Comparison of ENCODE assay signal across 27 cellular contexts in genomic region chr17:33021731-33022408, GRCh38. TPM values are rescaled to one million over a fixed set of nuclear protein-coding genes. Genes with fewer than 3 reads are reported as not detected.
DNase-seq lines count a peak whose midpoint lies in the region; ATAC-seq, FAIRE-seq and TF ChIP-seq lines count a peak whose summit lies in the region.
"Had no signal": no experiment of that assay in that cellular context is flagged by ENCODE, and none has a peak within 500 bp of the region (broad histone marks: within the 10 kb centered on the region; RNA-seq: fewer than 3 reads in every experiment).

No MANE protein-coding gene starts in this region.

- POLR2A ChIA-PET in AG04450 (lab: Yijun Ruan, JAX), result interaction anchor here (0.5 kb wide), 1 partner anchor 93 kb away, joined by 3 read pairs; no protein-coding TSS in a partner anchor
- POLR2A ChIA-PET in WTC11 (lab: Charles Lee), result no interaction called here
- POLR2A ChIA-PET in CD4-positive, alpha-beta T cell (lab: Charles Lee), result no interaction called here
- POLR2A ChIA-PET in HepG2 (lab: Yijun Ruan, JAX), result no interaction called here

- H3K4me3 ChIP-seq in AG04450 (ENCODE audit: low read depth, low read length) (no peak overlapping the region), H7 (ENCODE audit: insufficient read depth, low read depth, low read length) (no peak overlapping the region), HepG2 (replicated peaks in 1 of 3; ENCODE audit: insufficient read depth in 1 of 3, low read depth in 2 of 3, low read length in 3 of 3) (no peak overlapping the region)
- H3K4me3 ChIP-seq: breast epithelium, PC-9, psoas muscle, smooth muscle cell had no signal

- in situ Hi-C loops in HepG2 (cut with HindIII; ENCODE audit: extremely low pct_ligation_motif_present, low pct_unique_long_range_greater_than_20kb), result no loop called here

- no peaks in the 10 kb centered on the region for H3K36me3 ChIP-seq in H7 (replicated peaks; ENCODE audit: control insufficient read depth, insufficient read depth, low read length)
- H3K36me3 ChIP-seq in HepG2 (replicated peaks in 1 of 2; ENCODE audit: control insufficient read depth in 1 of 2, insufficient read depth in 2 of 2, low read length in 2 of 2), result no peaks in the 10 kb centered on the region
- H3K36me3 ChIP-seq: breast epithelium had no signal

- H3K79me2 ChIP-seq in HepG2 (ENCODE audit: insufficient read depth, low read length), result no peaks in the 10 kb centered on the region

- no peak for TF ChIP-seq POLR2A in HepG2 (IDR thresholded peaks at IDR 0.05; ENCODE audit: insufficient read depth in 1 of 2, low read depth in 2 of 2, low read length in 2 of 2)

- TF ChIP-seq EP300 in HepG2 (IDR thresholded peaks at IDR 0.05; ENCODE audit: low read depth in 2 of 2, low read length in 2 of 2), result no peak
- no peak for TF ChIP-seq EP300 in HepG2 (CRISPR knock-in tag; IDR thresholded peaks at IDR 0.05; ENCODE audit: borderline replicate concordance)

- no TSS peak for BruUV-seq in HepG2 (replicated peaks; lab: Mats Ljungman, UMichigan)

- no peaks in the 10 kb centered on the region for H4K20me1 ChIP-seq in HepG2 (ENCODE audit: insufficient read depth, low read length)

- no peaks in the 10 kb centered on the region for H3K4me1 ChIP-seq in HepG2 (ENCODE audit: insufficient read depth, low read length)
- H3K4me1 ChIP-seq: breast epithelium, psoas muscle had no signal

- TF ChIP-seq RAD21 in HepG2 (CRISPR knock-in tag; IDR thresholded peaks at IDR 0.05), result no peak

- no peak overlapping the region for H3K9ac ChIP-seq in HepG2 (ENCODE audit: insufficient read depth, low read depth, low read length)

- ATAC-seq in WTC11 (peak; percentile 65), HepG2 (no peak), HG02642 (IDR thresholded peaks at IDR 0.05; ENCODE audit: poor library complexity, unreplicated experiment) (no peak)
- ATAC-seq in CD4-positive, alpha-beta T cell (ENCODE audit: poor library complexity), result no peak
- ATAC-seq: CD8-positive, alpha-beta T cell; left lobe of liver; psoas muscle had no signal

- no peaks in the 10 kb centered on the region for H3K36me3 Mint-ChIP-seq in WTC11
- no peaks in the 10 kb centered on the region for H3K36me3 Mint-ChIP-seq in glutamatergic neuron (ENCODE audit: unreplicated experiment)
- H3K36me3 Mint-ChIP-seq in CD4-positive, alpha-beta T cell (ENCODE audit: low read depth), result no peaks in the 10 kb centered on the region
- H3K36me3 Mint-ChIP-seq: CD8-positive, alpha-beta T cell had no signal

- CTCF ChIA-PET in AG04450 (lab: Charles Lee) (interaction anchor here (0.6 to 2.9 kb wide), 5 partner anchors 12 to 239 kb away, joined by 3 to 15 read pairs (median 7); no protein-coding TSS in a partner anchor), WTC11 (lab: Charles Lee) (interaction anchor here (0.6 to 4.7 kb wide), 13 partner anchors 11 to 729 kb away, joined by 3 to 34 read pairs (median 4); no protein-coding TSS in a partner anchor), HepG2 (lab: Yijun Ruan, JAX; ENCODE audit: low intra/inter-chr PET ratio, low total read pairs) (no interaction called here)
- CTCF ChIA-PET in CD4-positive, alpha-beta T cell (lab: Charles Lee), result no interaction called here

- H3K4me3 Mint-ChIP-seq in WTC11 (no peak overlapping the region), glutamatergic neuron (ENCODE audit: unreplicated experiment) (no peak overlapping the region)
- no peak overlapping the region for H3K4me3 Mint-ChIP-seq in CD4-positive, alpha-beta T cell
- H3K4me3 Mint-ChIP-seq: CD8-positive, alpha-beta T cell had no signal

- 24% methylated on average over 8 of the region's 12 CpGs for WGBS in HepG2 (ENCODE audit: low lambda C conversion rate)

- peak; percentile 31 for TF ChIP-seq CTCF in AG04450 (IDR thresholded peaks at IDR 0.05; ENCODE audit: low read depth, low read length)
- peak; percentile 27; the same call in 1 of the 2 replicates for TF ChIP-seq CTCF in WTC11 (IDR thresholded peaks at IDR 0.05)
- peak; percentile 34 for TF ChIP-seq CTCF in glutamatergic neuron (IDR thresholded peaks at IDR 0.05; ENCODE audit: partially characterized antibody, unreplicated experiment)
- TF ChIP-seq CTCF in CD4-positive, alpha-beta T cell (IDR thresholded peaks at IDR 0.05), result no peak
- no peak for TF ChIP-seq CTCF in HepG2 (CRISPR knock-in tag; IDR thresholded peaks at IDR 0.05)

- H3K27me3 Mint-ChIP-seq in WTC11 (ENCODE audit: low read depth) (peaks cover 12% of the 10 kb centered on the region; the same call in 1 of the 2 replicates), glutamatergic neuron (ENCODE audit: unreplicated experiment) (no peaks in the 10 kb centered on the region)
- peaks cover 24% of the 10 kb centered on the region for H3K27me3 Mint-ChIP-seq in CD4-positive, alpha-beta T cell

- no peak for DNase-seq in AG04450 (ENCODE audit: low read depth, low spot score)
- peak; percentile 59 for DNase-seq in H7
- no peak for DNase-seq in WTC11 (ENCODE audit: low spot score)
- DNase-seq in glutamatergic neuron, result no peak
- no peak for DNase-seq in CD4-positive, alpha-beta T cell
- DNase-seq in NCI-H2029 treated with DMSO at 0.1 percent for 48 hours (lab: John Stamatoyannopoulos, UW), result no peak
- DNase-seq in HepG2 (ENCODE audit: low spot score), result no peak
- DNase-seq: activated CD4-positive, alpha-beta T cell treated with anti-CD3 and anti-CD28 coated beads, Interleukin-2, amount 50 U/mL, for 4 hours; activated CD8-positive, alpha-beta memory T cell treated with anti-CD3 and anti-CD28 coated beads, Interleukin-2, amount 50 U/mL, for 48 hours; activated effector memory CD4-positive, alpha-beta T cell treated with anti-CD3 and anti-CD28 coated beads, Interleukin-2, amount 50 U/mL, for 16 hours; CD8-positive, alpha-beta T cell; DND-41; NCI-H1436; PC-9; SIG-M5; stimulated activated CD4-positive, alpha-beta T cell treated with anti-CD3 and anti-CD28 coated beads, Interleukin-2, amount 100 ng/mL, for 48 hours; stimulated activated naive CD4-positive, alpha-beta T cell treated with Interleukin-2 at 50 U/mL for 16 hours; T-helper 2 cell had no signal

- H3K27ac ChIP-seq in AG04450 (ENCODE audit: low read depth, low read length) (no peak overlapping the region), HepG2 (ENCODE audit: extremely low read length, insufficient read depth, low read length) (no peak overlapping the region)
- H3K27ac ChIP-seq in CD4-positive, alpha-beta T cell (ENCODE audit: low read depth, low read length), result no peak overlapping the region
- H3K27ac ChIP-seq: breast epithelium, PC-9, psoas muscle had no signal

- H2AFZ ChIP-seq in HepG2 (ENCODE audit: low read length), result no peak overlapping the region
- H2AFZ ChIP-seq: PC-9 had no signal

- H3K4me2 ChIP-seq in HepG2 (ENCODE audit: low read depth, low read length), result no peak overlapping the region
- H3K4me2 ChIP-seq: PC-9, smooth muscle cell had no signal

- H3K27ac Mint-ChIP-seq in WTC11 (no peak overlapping the region), glutamatergic neuron (ENCODE audit: unreplicated experiment) (no peak overlapping the region)
- no peak overlapping the region for H3K27ac Mint-ChIP-seq in CD4-positive, alpha-beta T cell
- H3K27ac Mint-ChIP-seq: CD8-positive, alpha-beta T cell had no signal

- H3K9me3 Mint-ChIP-seq in WTC11, result no peaks in the 10 kb centered on the region
- H3K9me3 Mint-ChIP-seq in glutamatergic neuron (ENCODE audit: unreplicated experiment), result peaks cover 5% of the 10 kb centered on the region
- H3K9me3 Mint-ChIP-seq in CD4-positive, alpha-beta T cell, result no peaks in the 10 kb centered on the region
- H3K9me3 Mint-ChIP-seq: CD8-positive, alpha-beta T cell had no signal

- H3K4me1 Mint-ChIP-seq in WTC11 (peaks cover 32% of the 10 kb centered on the region), glutamatergic neuron (ENCODE audit: low read depth, unreplicated experiment) (peaks cover 9% of the 10 kb centered on the region)
- no peaks in the 10 kb centered on the region for H3K4me1 Mint-ChIP-seq in CD4-positive, alpha-beta T cell (ENCODE audit: low read depth)

- FAIRE-seq in HepG2 (lab: Jason Lieb, UNC), result no peak
- FAIRE-seq: H54 had no signal

- H3K27me3 ChIP-seq in AG04450 (ENCODE audit: control insufficient read depth, insufficient read depth, low read length) (peaks cover 28% of the 10 kb centered on the region), H7 (ENCODE audit: control insufficient read depth, insufficient read depth, low read length) (no peaks in the 10 kb centered on the region), HepG2 (ENCODE audit: control insufficient read depth in 1 of 2, insufficient read depth in 2 of 2, low read length in 2 of 2) (peaks cover 0 to 33% of the 10 kb centered on the region in 2 experiments; a peak in 4 of 5 replicates)
- H3K27me3 ChIP-seq in CD4-positive, alpha-beta T cell (ENCODE audit: control insufficient read depth, insufficient read depth, low read length), result no peaks in the 10 kb centered on the region
- H3K27me3 ChIP-seq: breast epithelium had no signal

- H3K9me3 ChIP-seq in AG04450 (ENCODE audit: control insufficient read depth, insufficient read depth, low read length), result no peaks in the 10 kb centered on the region
- H3K9me3 ChIP-seq in CD4-positive, alpha-beta T cell (ENCODE audit: control insufficient read depth, low read length), result no peaks in the 10 kb centered on the region
- H3K9me3 ChIP-seq in HepG2 (ENCODE audit: low read length), result no peaks in the 10 kb centered on the region
- H3K9me3 ChIP-seq: breast epithelium, psoas muscle had no signal

- intact Hi-C loops in CD4-positive, alpha-beta T cell (cut with DNase I, micrococcal nuclease), result no loop called here
- intact Hi-C loops in HepG2 (cut with micrococcal nuclease; ENCODE audit: unreplicated experiment), result no loop called here

RNA-seq across cellular contexts. Expression of gene SPACA3, which starts 30.2 kb away (rescaled TPM):
- polyA plus RNA-seq in AG04450 (2011; rRNA removed) (not detected in 2 replicates), HepG2 (2011; rRNA removed) (not detected in 2 replicates)
- polyA minus RNA-seq in AG04450 (2011; rRNA and poly(A)+ RNA removed), result not detected in 2 replicates
- total RNA-seq in H7 (2014; rRNA removed; shearing (Covaris generic)), result not detected in 2 replicates
- total RNA-seq in WTC11 (2021) (not detected in 3 replicates), glutamatergic neuron (ENCODE audit: unreplicated experiment) (not detected), HepG2 (2016; rRNA removed; fragmentation: Illumina TruSeq; extraction: Trizol) (not detected in 2 replicates)
- total RNA-seq in CD4-positive, alpha-beta T cell, result not detected
- total RNA-seq in HepG2 (2016; cell fraction: cytosol; rRNA removed; fragmentation: Illumina TruSeq; extraction: Trizol; ENCODE audit: low read depth), result not detected in 2 replicates
- total RNA-seq in HepG2 (2016; cell fraction: insoluble cytoplasmic fraction; rRNA removed; fragmentation: Illumina TruSeq; extraction: Trizol), result not detected in 2 replicates
- not detected in 2 replicates for total RNA-seq in HepG2 (2016; cell fraction: membrane; rRNA removed; fragmentation: Illumina TruSeq; extraction: Trizol)
- total RNA-seq in HepG2 (2016; cell fraction: nucleus; rRNA removed; fragmentation: Illumina TruSeq; extraction: Trizol), result not detected in 2 replicates
- not detected in 2 replicates for polyA plus RNA-seq in HepG2 (2011; cell fraction: cytosol; rRNA removed)
- not detected in 2 replicates for polyA plus RNA-seq in HepG2 (2011; cell fraction: nucleus; rRNA removed)
- not detected in 2 replicates for polyA plus RNA-seq in HepG2 (2012)
- not detected in 2 replicates for polyA plus RNA-seq in HepG2 (2016; cell fraction: cytosol; fragmentation: Illumina TruSeq; extraction: Trizol; ENCODE audit: low read depth)
- polyA plus RNA-seq in HepG2 (2016; cell fraction: insoluble cytoplasmic fraction; fragmentation: Illumina TruSeq; extraction: Trizol; ENCODE audit: low read depth), result not detected in 2 replicates
- not detected in 2 replicates for polyA plus RNA-seq in HepG2 (2016; cell fraction: membrane; fragmentation: Illumina TruSeq; extraction: Trizol; ENCODE audit: low read depth)
- polyA plus RNA-seq in HepG2 (2016; cell fraction: nucleus; fragmentation: Illumina TruSeq; extraction: Trizol; ENCODE audit: insufficient read depth, low read depth), result not detected in 2 replicates
- not detected in 2 replicates for polyA minus RNA-seq in HepG2 (2011; rRNA and poly(A)+ RNA removed; ENCODE audit: low replicate concordance)
- polyA minus RNA-seq in HepG2 (2011; cell fraction: cytosol; rRNA and poly(A)+ RNA removed), result not detected in 2 replicates
- not detected in 2 replicates for polyA minus RNA-seq in HepG2 (2011; cell fraction: nucleus; rRNA and poly(A)+ RNA removed)
- total RNA-seq: breast epithelium; CD8-positive, alpha-beta T cell; left lobe of liver; M059J; mononuclear cell; PC-9; psoas muscle; smooth muscle cell had no signal
- polyA plus RNA-seq: esophagus, psoas muscle, smooth muscle cell had no signal

Comparison
In these comparisons a context has a peak if more than half of its experiments do, and no peak if none do; other contexts are left out.
1. CTCF ChIP-seq: peak in AG04450 (single experiment), WTC11 (single experiment) and glutamatergic neuron (single experiment); none in CD4-positive, alpha-beta T cell (single experiment) and HepG2 (single experiment).
2. CTCF ChIA-PET loops: an anchor here in AG04450 (0.6 to 2.9 kb wide) and WTC11 (0.6 to 4.7 kb wide); none called in CD4-positive, alpha-beta T cell and HepG2.